Comparison of ENCODE assay signal across 8 cellular contexts in the genomic region with DNA sequence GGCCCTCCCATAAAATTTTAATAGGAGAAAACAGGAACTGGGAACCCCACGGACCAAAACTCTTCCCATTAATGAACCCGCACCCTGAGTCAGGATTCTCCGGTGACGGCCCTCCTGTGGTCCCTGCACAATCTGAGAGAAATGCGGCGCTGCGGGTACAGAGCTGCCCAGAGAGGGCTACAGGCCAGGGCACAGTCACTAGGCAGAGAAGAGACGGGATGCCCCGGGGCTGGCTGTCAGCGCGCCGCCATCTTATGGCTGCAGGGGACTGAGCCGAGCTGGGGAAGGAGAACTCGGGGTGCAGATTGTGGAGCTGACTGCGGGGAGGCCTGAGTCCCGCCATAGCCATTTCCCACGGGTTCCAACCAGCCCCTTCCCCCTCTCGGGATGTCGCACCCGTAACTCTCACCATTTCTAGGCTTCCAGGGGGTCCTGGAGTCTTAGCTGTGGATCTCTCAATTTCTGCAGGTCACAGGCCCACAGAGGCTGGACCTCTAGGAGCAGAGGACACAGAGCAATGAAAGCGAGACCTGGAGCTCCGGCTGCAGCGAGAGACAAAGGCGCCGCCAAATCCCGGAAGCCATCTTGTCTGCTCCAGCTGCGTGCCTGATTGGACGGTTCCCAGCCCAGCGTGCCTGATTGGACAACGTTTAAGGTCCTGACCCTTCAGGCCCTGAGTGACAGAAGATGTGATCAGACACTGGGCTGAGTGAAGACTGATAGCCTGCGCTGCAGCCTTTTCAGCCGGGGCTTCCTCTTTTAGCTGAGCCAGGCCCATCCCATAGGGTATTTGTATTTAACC. TPM values are rescaled to one million over a fixed set of nuclear protein-coding genes. Genes with fewer than 3 reads are reported as not detected.
DNase-seq lines count a peak whose midpoint lies in the region; ATAC-seq and TF ChIP-seq lines count a peak whose summit lies in the region.

A gene (minus strand): TSS at position 591 of the 802 bp plus-strand sequence. CDS start 179 bp downstream, at position 412.

- no peaks in the 10 kb centered on the region for H3K9me3 Mint-ChIP-seq in natural killer cell

- DNase-seq in DMS79 (lab: John Stamatoyannopoulos, UW) (peak; percentile 93), KG1 (lab: John Stamatoyannopoulos, UW) (peak; percentile 59), RPMI7951 (ENCODE audit: low read depth) (peak; percentile 95), fibroblast of mammary gland (ENCODE audit: low read depth) (peak; percentile 91), natural killer cell (peak; percentile 85)
- DNase-seq in activated T-helper 1 cell treated with anti-CD3 and anti-CD28 coated beads, Interleukin-2, amount 50 U/mL, for 16 hours (ENCODE audit: low read depth in 1 of 2, low spot score in 1 of 2): peak; percentile 77 to 78
- peak; percentile 89 for DNase-seq in stimulated activated naive CD4-positive, alpha-beta T cell treated with Interleukin-2 at 50 U/mL for 16 hours (lab: John Stamatoyannopoulos, UW)

- ATAC-seq in GM21723 (IDR thresholded peaks at IDR 0.05; ENCODE audit: unreplicated experiment) (peak; percentile 90), natural killer cell (peak; percentile 89 to 99 (median 92))

- intact Hi-C loops in natural killer cell (cut with micrococcal nuclease): loop anchor here (2.0 to 10.0 kb wide), 5 partner anchors 76 to 412 kb away; a partner anchor contains a TSS

- peaks cover 23 to 33% of the 10 kb centered on the region in 2 donors for H3K4me1 Mint-ChIP-seq in natural killer cell

- H3K27ac Mint-ChIP-seq in natural killer cell: peak within 1 kb of the TSS; percentile 97

- no peak for TF ChIP-seq CTCF in fibroblast of mammary gland (conservative IDR thresholded peaks at IDR 0.05; ENCODE audit: control insufficient read depth, insufficient read depth, low read depth, low read length)
- no peak for TF ChIP-seq CTCF in natural killer cell (IDR thresholded peaks at IDR 0.05)

- H3K4me3 ChIP-seq in fibroblast of mammary gland (ENCODE audit: control insufficient read depth, low read depth, low read length): peak within 1 kb of the TSS; percentile 72

- H3K36me3 Mint-ChIP-seq in natural killer cell: no peaks in the 10 kb centered on the region

- H3K4me3 Mint-ChIP-seq in natural killer cell: peak within 1 kb of the TSS; percentile 98

- no peaks in the 10 kb centered on the region for H3K27me3 Mint-ChIP-seq in natural killer cell (ENCODE audit: low read depth in 2 of 2)

RNA-seq across cellular contexts. Expression of the gene that starts here (rescaled TPM):
- total RNA-seq in RPMI7951 (2014; rRNA removed; shearing (Covaris generic)): 14.1 and 18.4 TPM in 2 replicates
- 10 to 100 TPM; 11.3 to 21.5 (median 17.4) TPM for total RNA-seq in natural killer cell

Comparison
In these comparisons a context has a peak if more than half of its experiments do, and no peak if none do; other contexts are left out.
1. Peak in every context shown above with its lines: DNase-seq, ATAC-seq and H3K4me3 ChIP-seq.